ENCODE assay signal across 29 cellular contexts in genomic region chr15:54014067-54014466, GRCh38. TPM values are rescaled to one million over a fixed set of nuclear protein-coding genes. Genes with fewer than 3 reads are reported as not detected.
"Had no signal": no experiment of that assay in that cellular context is flagged by ENCODE, and none has a peak within 500 bp of the region (broad histone marks: within the 10 kb centered on the region; RNA-seq: fewer than 3 reads in every experiment).

No MANE protein-coding gene starts in this region.

- H3K36me3 ChIP-seq: ascending aorta, cardiac muscle cell had no signal

- DNase-seq: activated B cell treated with CpG ODN at 0.5 μM for 24 hours; activated CD4-positive, alpha-beta memory T cell treated with anti-CD3 and anti-CD28 coated beads for 36 hours; activated CD4-positive, alpha-beta T cell treated with anti-CD3 and anti-CD28 coated beads for 4 hours; activated CD4-positive, alpha-beta T cell treated with anti-CD3 and anti-CD28 coated beads, Interleukin-2, amount 10 ng/mL, durations not matched to agents 24 days and 14 days; activated CD4-positive, alpha-beta T cell treated with anti-CD3 and anti-CD28 coated beads, Interleukin-2, amount 50 U/mL, for 1 hour; activated CD4-positive, alpha-beta T cell treated with anti-CD3 and anti-CD28 coated beads, Interleukin-2, amount 50 U/mL, for 4 hours; activated CD4-positive, CD25-positive, alpha-beta regulatory T cell treated with anti-CD3 and anti-CD28 coated beads, Interleukin-2, amount 50 U/mL, for 72 hours; activated CD8-positive, alpha-beta memory T cell treated with anti-CD3 and anti-CD28 coated beads, Interleukin-2, amount 50 U/mL, for 4 hours; activated CD8-positive, alpha-beta T cell treated with anti-CD3 and anti-CD28 coated beads for 36 hours; activated effector memory CD4-positive, alpha-beta T cell treated with Interleukin-2 at 50 U/mL for 16 hours; activated gamma-delta T cell; activated naive CD4-positive, alpha-beta T cell treated with anti-CD3 and anti-CD28 coated beads, Interleukin-2, amount 10 ng/mL, durations not matched to agents 7 days and 5 days; activated naive CD4-positive, alpha-beta T cell treated with Interleukin-2 at 50 U/mL for 16 hours; activated naive CD8-positive, alpha-beta T cell treated with anti-CD3 and anti-CD28 coated beads, Interleukin-2, amount 10 ng/mL, durations not matched to agents 7 days and 5 days; activated naive CD8-positive, alpha-beta T cell treated with anti-CD3 and anti-CD28 coated beads, Interleukin-2, amount 50 U/mL, for 24 hours; activated T-cell treated with anti-CD3 and anti-CD28 coated beads, Interleukin-2, amount 50 U/mL, for 24 hours; activated T-cell treated with anti-CD3 and anti-CD28 coated beads, Interleukin-2, amount 50 U/mL, for 48 hours; amygdala; anterior cingulate cortex; caudate nucleus; T-helper 1 cell; T-helper 2 cell; T-helper 9 cell had no signal

- H3K27ac ChIP-seq: ascending aorta, cardiac muscle cell, VCaP had no signal

- H3K4me1 ChIP-seq: ascending aorta had no signal

- H3K4me3 ChIP-seq: ascending aorta, cardiac muscle cell had no signal

- H3K27me3 ChIP-seq: ascending aorta, cardiac muscle cell had no signal

- H3K9me3 ChIP-seq: ascending aorta had no signal

- ATAC-seq: activated CD8-positive, alpha-beta T cell treated with anti-CD3 and anti-CD28 coated beads for 36 hours; activated naive CD8-positive, alpha-beta T cell treated with anti-CD3 and anti-CD28 coated beads, Interleukin-2, amount 50 U/mL, for 24 hours had no signal

RNA-seq across cellular contexts. Expression of gene UNC13C, which starts 35.8 kb away (rescaled TPM):
- total RNA-seq: activated B cell treated with CpG ODN at 0.5 μM for 24 hours; activated CD4-positive, alpha-beta memory T cell treated with anti-CD3 and anti-CD28 coated beads for 36 hours; activated CD4-positive, alpha-beta T cell treated with anti-CD3 and anti-CD28 coated beads, Interleukin-2, amount 10 ng/mL, durations not matched to agents 24 days and 14 days; activated CD8-positive, alpha-beta memory T cell treated with anti-CD3 and anti-CD28 coated beads for 36 hours; activated CD8-positive, alpha-beta T cell treated with anti-CD3 and anti-CD28 coated beads for 36 hours; activated naive CD8-positive, alpha-beta T cell treated with anti-CD3 and anti-CD28 coated beads, Interleukin-2, amount 10 ng/mL, durations not matched to agents 7 days and 5 days; activated T-helper 2 cell treated with anti-CD3 and anti-CD28 coated beads, Interferon-gamma antibody, Interleukin-2, Interleukin-4, amounts not matched to agents 10 μg/mL and 5 μg/mL and 100 μg/mL, durations not matched to agents 14 hours and 24 hours and 36 hours had no signal
- polyA plus RNA-seq: adipose tissue, cardiac muscle cell had no signal
